Comparison of ENCODE assay signal across 8 cellular contexts in the genomic region with DNA sequence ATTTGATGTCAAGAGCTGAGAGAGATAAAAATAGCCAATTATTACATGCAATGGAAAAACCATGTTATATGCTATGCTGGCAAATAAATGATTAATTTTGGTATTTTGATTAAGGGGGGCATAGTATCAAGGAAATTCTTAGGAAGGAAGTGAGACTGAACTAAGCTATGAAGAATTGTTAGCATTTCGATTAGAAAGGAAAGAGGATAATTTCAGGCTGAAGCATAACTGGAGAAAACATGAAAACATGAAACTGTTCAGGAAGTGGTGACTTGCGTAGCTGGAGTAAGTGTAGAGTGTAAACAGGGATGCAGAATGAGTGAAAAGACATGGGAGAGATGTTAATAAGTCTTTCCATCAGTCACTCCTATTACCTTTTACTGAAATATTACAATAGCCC. TPM values are rescaled to one million over a fixed set of nuclear protein-coding genes. Genes with fewer than 3 reads are reported as not detected.
"Had no signal": no experiment of that assay in that cellular context is flagged by ENCODE, and none has a peak within 500 bp of the region (broad histone marks: within the 10 kb centered on the region; RNA-seq: fewer than 3 reads in every experiment).

No MANE protein-coding gene starts in this region.

- H2AFZ ChIP-seq: GM23338 had no signal

- H3K27ac Mint-ChIP-seq: GM23338, H9, IgD-negative memory B cell had no signal

- DNase-seq: H9, HCEC 1CT had no signal

- H3K27me3 Mint-ChIP-seq: IgD-negative memory B cell had no signal

- H3K4me3 ChIP-seq: GM23338 had no signal

- ATAC-seq: GM23338 had no signal

- H3K4me2 ChIP-seq: GM23338 had no signal

- H3K4me3 Mint-ChIP-seq: GM23338, H9, IgD-negative memory B cell had no signal

- H3K9me3 Mint-ChIP-seq: GM23338, H9, IgD-negative memory B cell had no signal

- H3K4me1 Mint-ChIP-seq: GM23338, H9 had no signal

- FAIRE-seq: H1, H54, HTR-8/SVneo had no signal

RNA-seq across cellular contexts. Expression of a gene that starts 6.4 kb away (rescaled TPM):
- total RNA-seq: GM23338, H1, H9, HT-29 had no signal
- polyA plus RNA-seq: IgD-negative memory B cell had no signal
